8 cellular contexts compared by ENCODE assay signal in the genomic region with DNA sequence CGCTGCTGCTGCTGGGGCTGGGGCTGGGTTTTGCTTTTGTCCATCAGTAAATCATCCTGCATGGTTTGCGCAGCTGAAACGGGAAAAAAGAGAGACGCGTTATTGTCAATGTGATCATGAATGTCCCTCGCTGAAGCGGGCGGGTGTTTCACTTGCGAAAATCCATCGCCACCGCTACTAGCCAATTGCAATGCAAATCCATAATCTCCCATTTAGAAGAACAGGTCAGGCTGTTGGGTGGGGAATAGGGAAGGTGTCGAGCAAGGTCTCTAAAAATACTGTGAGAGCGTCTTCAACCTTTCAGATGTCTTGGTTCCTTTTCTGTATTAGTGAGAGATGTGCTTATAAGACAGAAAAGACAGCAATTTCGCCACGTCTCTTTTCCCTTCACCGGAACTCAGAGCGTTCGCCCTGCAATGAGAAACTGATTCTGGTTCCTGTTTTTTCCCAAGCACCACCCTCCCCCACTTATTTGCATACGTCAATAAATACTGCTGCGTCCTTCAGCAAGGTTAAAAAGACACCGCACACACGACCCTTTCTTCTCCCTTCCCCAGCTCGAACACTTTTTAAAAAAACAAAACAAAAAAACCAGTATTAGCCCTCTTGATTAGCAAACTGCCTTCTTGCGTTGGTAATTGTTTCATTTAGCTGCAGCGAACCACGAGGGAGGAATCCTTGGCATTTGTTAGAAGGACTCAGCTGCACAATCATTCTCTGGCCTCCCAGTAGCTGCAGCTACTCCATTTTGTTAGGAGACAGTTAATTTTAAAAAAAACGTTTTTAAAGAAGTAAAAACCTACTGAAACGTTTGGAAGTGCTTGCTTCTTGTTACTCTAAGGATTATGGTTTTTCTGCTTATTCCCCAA. TPM values are rescaled to one million over a fixed set of nuclear protein-coding genes. Genes with fewer than 3 reads are reported as not detected.
DNase-seq lines count a peak whose midpoint lies in the region; ATAC-seq and TF ChIP-seq lines count a peak whose summit lies in the region.

No MANE protein-coding gene starts in this region.

- CTCF ChIA-PET in activated CD8-positive, alpha-beta T cell treated with anti-CD3 and anti-CD28 coated beads for 36 hours (lab: Charles Lee), result interaction anchor here (1.6 kb wide), 1 partner anchor 20 kb away, joined by 3 read pairs; no protein-coding TSS in a partner anchor

- peaks cover 11% of the 10 kb centered on the region for H3K4me1 ChIP-seq in mesodermal cell (ENCODE audit: control insufficient read depth, insufficient read depth, low read length, poor library complexity, severe bottlenecking)

- ATAC-seq in GM18520 (IDR thresholded peaks at IDR 0.05; ENCODE audit: unreplicated experiment) (peak; percentile 57), HG03108 (IDR thresholded peaks at IDR 0.05; ENCODE audit: unreplicated experiment) (peak; percentile 49)
- ATAC-seq in activated CD8-positive, alpha-beta T cell treated with anti-CD3 and anti-CD28 coated beads for 36 hours, result peak; percentile 17

- WGBS in mesodermal cell (ENCODE audit: insufficient coverage in 2 of 2), 2 experiments, result 0% methylated on average over 14 to 25 of the region's 28 CpGs

- DNase-seq in AG10803 (ENCODE audit: low read depth) (peak; percentile 55), NCI-H526 (lab: John Stamatoyannopoulos, UW) (peak; percentile 88 to 89), epithelial cell of proximal tubule (ENCODE audit: low read depth) (no peak), substantia nigra (lab: John Stamatoyannopoulos, UW) (peak in 45 of 49 donors; percentile 9 to 91 (median 59))
- peak; percentile 29 for DNase-seq in activated CD8-positive, alpha-beta T cell treated with anti-CD3 and anti-CD28 coated beads for 36 hours

- no peaks in the 10 kb centered on the region for H3K9me3 Mint-ChIP-seq in activated CD8-positive, alpha-beta T cell treated with anti-CD3 and anti-CD28 coated beads for 36 hours

- no peak overlapping the region for H3K27ac Mint-ChIP-seq in activated CD8-positive, alpha-beta T cell treated with anti-CD3 and anti-CD28 coated beads for 36 hours

- H3K27ac ChIP-seq in mesodermal cell (ENCODE audit: low read depth, low read length, severe bottlenecking), result peak overlapping the region; percentile 82
- peak overlapping the region; percentile 93 for H3K27ac ChIP-seq in substantia nigra (ENCODE audit: low read depth, low read length, poor library complexity, severe bottlenecking)

- H3K27me3 Mint-ChIP-seq in activated CD8-positive, alpha-beta T cell treated with anti-CD3 and anti-CD28 coated beads for 36 hours, result peaks cover 3% of the 10 kb centered on the region

- intact Hi-C loops in activated CD8-positive, alpha-beta T cell treated with anti-CD3 and anti-CD28 coated beads for 36 hours (cut with micrococcal nuclease), result loop anchor here (5.0 kb wide), 1 partner anchor 52 kb away; a partner anchor contains a TSS

- H3K4me3 Mint-ChIP-seq in activated CD8-positive, alpha-beta T cell treated with anti-CD3 and anti-CD28 coated beads for 36 hours, result peak overlapping the region; percentile 80

- peaks cover 6% of the 10 kb centered on the region for H3K36me3 Mint-ChIP-seq in activated CD8-positive, alpha-beta T cell treated with anti-CD3 and anti-CD28 coated beads for 36 hours (ENCODE audit: low read depth)

- no peaks in the 10 kb centered on the region for H3K9me3 ChIP-seq in mesodermal cell (ENCODE audit: control insufficient read depth, low read length)

- H3K4me1 Mint-ChIP-seq in activated CD8-positive, alpha-beta T cell treated with anti-CD3 and anti-CD28 coated beads for 36 hours (ENCODE audit: low read depth), result peaks cover 32% of the 10 kb centered on the region

- H3K36me3 ChIP-seq in mesodermal cell (ENCODE audit: control insufficient read depth, insufficient read depth, low read length), result no peaks in the 10 kb centered on the region

- H3K4me3 ChIP-seq in AG10803 (ENCODE audit: low read length) (peak overlapping the region; percentile 67), epithelial cell of proximal tubule (ENCODE audit: low read depth, low read length) (peak overlapping the region; percentile 71), mesodermal cell (ENCODE audit: extremely low read depth, insufficient read depth, low read length, poor library complexity, severe bottlenecking) (peak overlapping the region; percentile 51)

- TF ChIP-seq CTCF in AG10803 (conservative IDR thresholded peaks at IDR 0.05; ENCODE audit: low read length) (no peak), epithelial cell of proximal tubule (conservative IDR thresholded peaks at IDR 0.05; ENCODE audit: low read depth, low read length) (no peak)
- no peak for TF ChIP-seq CTCF in activated CD8-positive, alpha-beta T cell treated with anti-CD3 and anti-CD28 coated beads for 36 hours (IDR thresholded peaks at IDR 0.05)

- POLR2A ChIA-PET in activated CD8-positive, alpha-beta T cell treated with anti-CD3 and anti-CD28 coated beads for 36 hours (lab: Charles Lee), result interaction anchor here (0.7 kb wide), 1 partner anchor 13 kb away, joined by 3 read pairs; no protein-coding TSS in a partner anchor

RNA-seq across cellular contexts. Expression of a gene that starts 50.4 kb away (rescaled TPM):
- 1 to 10 TPM; 1.8 to 2.2 TPM for total RNA-seq in activated CD8-positive, alpha-beta T cell treated with anti-CD3 and anti-CD28 coated beads for 36 hours
- 0.52 and 0.58 TPM in 2 replicates for total RNA-seq in epithelial cell of proximal tubule
- polyA plus RNA-seq in mesodermal cell (2013, experiment 1 of 2), result 0.70 TPM
- 0.71 TPM for polyA plus RNA-seq in mesodermal cell (2013, experiment 2 of 2)

RNA-seq across cellular contexts. Expression of a gene that starts 50.4 kb away (rescaled TPM):
- total RNA-seq in activated CD8-positive, alpha-beta T cell treated with anti-CD3 and anti-CD28 coated beads for 36 hours, result 10 to 100 TPM; 25.4 to 29.3 TPM
- total RNA-seq in epithelial cell of proximal tubule, result 7.6 and 9.6 TPM in 2 replicates
- 38.0 TPM for polyA plus RNA-seq in mesodermal cell (2013, experiment 1 of 2)
- 46.9 TPM for polyA plus RNA-seq in mesodermal cell (2013, experiment 2 of 2)
